ENCODE assay signal across 9 cellular contexts in genomic region chr3:146542179-146542578, GRCh38. TPM values are rescaled to one million over a fixed set of nuclear protein-coding genes. Genes with fewer than 3 reads are reported as not detected.
DNase-seq lines count a peak whose midpoint lies in the region; ATAC-seq and TF ChIP-seq lines count a peak whose summit lies in the region.
"Had no signal": no experiment of that assay in that cellular context is flagged by ENCODE, and none has a peak within 500 bp of the region (broad histone marks: within the 10 kb centered on the region; RNA-seq: fewer than 3 reads in every experiment).

No MANE protein-coding gene starts in this region.

- TF ChIP-seq CTCF in activated B cell treated with CpG ODN at 0.5 μM for 24 hours (IDR thresholded peaks at IDR 0.05) = no peak
- no peak for TF ChIP-seq CTCF in gastroesophageal sphincter (IDR thresholded peaks at IDR 0.05)

- peaks cover 54% of the 10 kb centered on the region for H3K4me1 Mint-ChIP-seq in activated B cell treated with CpG ODN at 0.5 μM for 24 hours

- peaks cover 10% of the 10 kb centered on the region for H3K4me1 ChIP-seq in HUES6 (ENCODE audit: control insufficient read depth, insufficient read depth, low read length)
- H3K4me1 ChIP-seq in gastroesophageal sphincter = peaks cover 3 to 74% (median 6%) of the 10 kb centered on the region in 3 donors

- peaks cover 8% of the 10 kb centered on the region for H3K36me3 Mint-ChIP-seq in activated B cell treated with CpG ODN at 0.5 μM for 24 hours (ENCODE audit: low read depth)

- H3K9me3 Mint-ChIP-seq in activated B cell treated with CpG ODN at 0.5 μM for 24 hours = no peaks in the 10 kb centered on the region

- H3K27me3 ChIP-seq in HUES6 (ENCODE audit: control insufficient read depth, insufficient read depth, low read length) = no peaks in the 10 kb centered on the region
- no peaks in the 10 kb centered on the region for H3K27me3 ChIP-seq in gastroesophageal sphincter
- H3K27me3 ChIP-seq: adrenal gland had no signal

- 39 to 49% methylated on average over 2 of the region's 2 CpGs for WGBS in gastroesophageal sphincter (ENCODE audit: low coverage in 1 of 2), 2 donors

- no peak for TF ChIP-seq EP300 in gastroesophageal sphincter (IDR thresholded peaks at IDR 0.05)

- intact Hi-C loops in activated B cell treated with CpG ODN at 0.5 μM for 24 hours (cut with micrococcal nuclease) = no loop called here

- no peak for DNase-seq in activated B cell treated with CpG ODN at 0.5 μM for 24 hours
- DNase-seq in stimulated activated CD8-positive, alpha-beta memory T cell treated with anti-CD3 and anti-CD28 coated beads, Interleukin-4, amount 100 ng/mL, for 48 hours = peak; percentile 34
- no peak for DNase-seq in RPMI8226
- no peak for DNase-seq in activated effector memory CD4-positive, alpha-beta T cell treated with anti-CD3 and anti-CD28 coated beads, Interleukin-2, amount 50 U/mL, for 16 hours
- no peak for DNase-seq in NCI-H774 (lab: John Stamatoyannopoulos, UW)
- DNase-seq: NCI-H2171 treated with DMSO at 0.1 percent for 48 hours had no signal

- H3K4me3 Mint-ChIP-seq in activated B cell treated with CpG ODN at 0.5 μM for 24 hours = peak overlapping the region; percentile 29

- no peak overlapping the region for H3K27ac Mint-ChIP-seq in activated B cell treated with CpG ODN at 0.5 μM for 24 hours

- no peaks in the 10 kb centered on the region for H3K27me3 Mint-ChIP-seq in activated B cell treated with CpG ODN at 0.5 μM for 24 hours

- H3K36me3 ChIP-seq in HUES6 (ENCODE audit: control insufficient read depth, insufficient read depth, low read length) (peaks cover 49% of the 10 kb centered on the region), gastroesophageal sphincter (no peaks in the 10 kb centered on the region)
- H3K36me3 ChIP-seq: adrenal gland had no signal

- POLR2A ChIA-PET in activated B cell treated with CpG ODN at 0.5 μM for 24 hours (lab: Charles Lee) = no interaction called here

- H3K9me3 ChIP-seq in HUES6 (ENCODE audit: control insufficient read depth, insufficient read depth, low read depth, low read length) (peaks cover 15% of the 10 kb centered on the region), gastroesophageal sphincter (no peaks in the 10 kb centered on the region)
- H3K9me3 ChIP-seq: adrenal gland had no signal

- no peak overlapping the region for H3K9ac ChIP-seq in HUES6 (ENCODE audit: low read length)

- CTCF ChIA-PET in activated B cell treated with CpG ODN at 0.5 μM for 24 hours (lab: Charles Lee) = no interaction called here

- no peak for ATAC-seq in activated B cell treated with CpG ODN at 0.5 μM for 24 hours (ENCODE audit: low read depth)
- ATAC-seq in gastroesophageal sphincter = no peak

- H3K4me3 ChIP-seq in HUES6 (ENCODE audit: low read depth, low read length) (peak overlapping the region; percentile 80), gastroesophageal sphincter (peak overlapping the region; percentile 30 to 91)

- no peak for TF ChIP-seq POLR2A in gastroesophageal sphincter (IDR thresholded peaks at IDR 0.05)

- H3K27ac ChIP-seq in HUES6 (ENCODE audit: low read depth, low read length) (no peak overlapping the region), gastroesophageal sphincter (peak overlapping the region in 3 of 4 donors; percentile 56 to 98 (median 97))

RNA-seq across cellular contexts. Expression of gene PLSCR1, which starts 2.2 kb away (rescaled TPM):
- 34.2 and 37.2 TPM in 2 replicates for total RNA-seq in activated B cell treated with CpG ODN at 0.5 μM for 24 hours
- total RNA-seq in gastroesophageal sphincter = 100 to 1,000 TPM in 2 of 4 donors, 10 to 100 TPM in 2; 37.1 to 190 (median 88.7) TPM
